Comparison of ENCODE assay signal across 20 cellular contexts in genomic region chrX:136158685-136159084, GRCh38.
"Had no signal": no experiment of that assay in that cellular context is flagged by ENCODE, and none has a peak within 500 bp of the region (broad histone marks: within the 10 kb centered on the region; RNA-seq: fewer than 3 reads in every experiment).

No MANE protein-coding gene starts in this region.

- H3K4me3 ChIP-seq: adrenal gland, breast epithelium, spleen, tibial nerve had no signal

- ATAC-seq: activated CD4-positive, alpha-beta T cell treated with anti-CD3 and anti-CD28 coated beads for 36 hours; activated naive CD4-positive, alpha-beta T cell treated with anti-CD3 and anti-CD28 coated beads, Interleukin-2, amount 50 U/mL, for 72 hours; activated T-helper 17 cell treated with anti-CD3 and anti-CD28 coated beads, Interleukin-2, amount 50 U/mL, for 72 hours had no signal

- H3K4me1 Mint-ChIP-seq: central memory CD8-positive, alpha-beta T cell had no signal

- H3K4me3 Mint-ChIP-seq: activated B cell treated with CpG ODN at 0.5 μM for 24 hours; activated CD4-positive, alpha-beta T cell treated with anti-CD3 and anti-CD28 coated beads for 36 hours; activated T-cell treated with anti-CD3 and anti-CD28 coated beads, Interleukin-2, amount 50 U/mL, for 24 hours; activated T-helper 17 cell treated with anti-CD3 and anti-CD28 coated beads, Interleukin-2, amount 50 U/mL, for 72 hours; central memory CD8-positive, alpha-beta T cell; endodermal cell; nephron; T-helper 1 cell treated with Interleukin-12 subunit alpha and Interleukin-12 subunit beta and Interleukin-4 antibody, amounts not matched to agents 30 μg/mL and 1 μg/mL, for 36 hours had no signal

- H3K4me1 ChIP-seq: adrenal gland had no signal

- H3K36me3 ChIP-seq: adrenal gland, breast epithelium, neutrophil, spleen, tibial nerve had no signal

- H3K36me3 Mint-ChIP-seq: activated naive CD4-positive, alpha-beta T cell treated with anti-CD3 and anti-CD28 coated beads, Interleukin-2, amount 50 U/mL, for 72 hours had no signal

- H3K9me3 ChIP-seq: adrenal gland, breast epithelium, neutrophil, spleen, tibial nerve had no signal

- H3K27me3 Mint-ChIP-seq: activated B cell treated with CpG ODN at 0.5 μM for 24 hours; activated CD4-positive, alpha-beta T cell treated with anti-CD3 and anti-CD28 coated beads for 36 hours; activated T-helper 17 cell treated with anti-CD3 and anti-CD28 coated beads, Interleukin-2, amount 50 U/mL, for 72 hours had no signal

- DNase-seq: activated B cell treated with CpG ODN at 0.5 μM for 24 hours; activated CD4-positive, alpha-beta T cell treated with anti-CD3 and anti-CD28 coated beads for 36 hours; activated CD4-positive, alpha-beta T cell treated with anti-CD3 and anti-CD28 coated beads, Interleukin-2, amount 50 U/mL, for 4 hours; activated CD8-positive, alpha-beta memory T cell treated with anti-CD3 and anti-CD28 coated beads for 24 hours; activated CD8-positive, alpha-beta memory T cell treated with anti-CD3 and anti-CD28 coated beads, Interleukin-2, amount 50 U/mL, for 4 hours; activated T-cell treated with anti-CD3 and anti-CD28 coated beads, Interleukin-2, amount 50 U/mL, for 24 hours; adrenal gland; cortex of kidney; endodermal cell; spleen; stimulated activated CD4-positive, alpha-beta T cell treated with anti-CD3 and anti-CD28 coated beads, Interleukin-4, amount 100 ng/mL, for 1 hour; stimulated activated naive CD4-positive, alpha-beta T cell had no signal

- H3K27ac ChIP-seq: adrenal gland, breast epithelium, neutrophil, spleen had no signal

- H3K27ac Mint-ChIP-seq: activated B cell treated with CpG ODN at 0.5 μM for 24 hours; activated CD4-positive, alpha-beta T cell treated with anti-CD3 and anti-CD28 coated beads for 36 hours; activated naive CD4-positive, alpha-beta T cell treated with anti-CD3 and anti-CD28 coated beads, Interleukin-2, amount 50 U/mL, for 72 hours; activated T-cell treated with anti-CD3 and anti-CD28 coated beads, Interleukin-2, amount 50 U/mL, for 24 hours; activated T-helper 17 cell treated with anti-CD3 and anti-CD28 coated beads, Interleukin-2, amount 50 U/mL, for 72 hours; endodermal cell; nephron; T-helper 1 cell treated with Interleukin-12 subunit alpha and Interleukin-12 subunit beta and Interleukin-4 antibody, amounts not matched to agents 30 μg/mL and 1 μg/mL, for 36 hours had no signal

- H3K27me3 ChIP-seq: neutrophil had no signal
